In genomic region chr9:125513634-125514413, GRCh38 we compare ENCODE assay signal across 8 cellular contexts.
A peak's percentile ranks its signal among the peaks of the same experiment; 100 is the strongest.
DNase-seq lines count a peak whose midpoint lies in the region; ATAC-seq, FAIRE-seq and TF ChIP-seq lines count a peak whose summit lies in the region.

No MANE protein-coding gene starts in this region.

- H3K9me3 ChIP-seq in keratinocyte (ENCODE audit: control insufficient read depth, low read depth, low read length), result no peaks in the 10 kb centered on the region
- H3K9me3 ChIP-seq in tibial artery, result no peaks in the 10 kb centered on the region

- H2AFZ ChIP-seq in keratinocyte (ENCODE audit: control insufficient read depth, low read length), result peak overlapping the region; percentile 7

- intact Hi-C loops in tibial artery (cut with DNase I; ENCODE audit: low total_unique reads), result no loop called here

- H3K4me1 Mint-ChIP-seq in activated naive CD8-positive, alpha-beta T cell treated with anti-CD3 and anti-CD28 coated beads, Interleukin-2, amount 50 U/mL, for 24 hours, result peaks cover 19% of the 10 kb centered on the region

- H3K79me2 ChIP-seq in keratinocyte (ENCODE audit: control insufficient read depth, insufficient read depth, low read length), result peaks cover 9% of the 10 kb centered on the region

- no peaks in the 10 kb centered on the region for H3K9me3 Mint-ChIP-seq in activated naive CD8-positive, alpha-beta T cell treated with anti-CD3 and anti-CD28 coated beads, Interleukin-2, amount 50 U/mL, for 24 hours

- peak overlapping the region; percentile 58 for H3K4me3 Mint-ChIP-seq in activated naive CD8-positive, alpha-beta T cell treated with anti-CD3 and anti-CD28 coated beads, Interleukin-2, amount 50 U/mL, for 24 hours

- peak overlapping the region; percentile 89 for H3K4me2 ChIP-seq in keratinocyte (ENCODE audit: control insufficient read depth, extremely low read depth, insufficient read depth, low read depth, low read length)

- H3K27ac Mint-ChIP-seq in activated naive CD8-positive, alpha-beta T cell treated with anti-CD3 and anti-CD28 coated beads, Interleukin-2, amount 50 U/mL, for 24 hours, result peak overlapping the region; percentile 69

- H3K4me3 ChIP-seq in keratinocyte (ENCODE audit: control insufficient read depth in 2 of 3, extremely low read depth in 1 of 3, insufficient read depth in 2 of 3, low read depth in 1 of 3, low read length in 3 of 3) (peak overlapping the region; percentile 24 to 72 (median 64)), tibial artery (peak overlapping the region; percentile 14 to 26)

- no peaks in the 10 kb centered on the region for H3K27me3 Mint-ChIP-seq in activated naive CD8-positive, alpha-beta T cell treated with anti-CD3 and anti-CD28 coated beads, Interleukin-2, amount 50 U/mL, for 24 hours

- no peak for TF ChIP-seq CTCF in keratinocyte (optimal IDR thresholded peaks at IDR 0.05 in 1 of 3, IDR thresholded peaks at IDR 0.05 in 1 of 3, conservative IDR thresholded peaks at IDR 0.05 in 1 of 3; ENCODE audit: extremely low read depth in 1 of 3, insufficient read depth in 2 of 3, low read length in 3 of 3)
- TF ChIP-seq CTCF in tibial artery (IDR thresholded peaks at IDR 0.05), result no peak

- peak; percentile 84 for ATAC-seq in GM21367 (IDR thresholded peaks at IDR 0.05; ENCODE audit: unreplicated experiment)
- peak; percentile 99 for ATAC-seq in activated naive CD8-positive, alpha-beta T cell treated with anti-CD3 and anti-CD28 coated beads, Interleukin-2, amount 50 U/mL, for 24 hours

- H3K9ac ChIP-seq in keratinocyte (ENCODE audit: control insufficient read depth, extremely low read depth, insufficient read depth, low read length), result peak overlapping the region; percentile 73

- peaks cover 32% of the 10 kb centered on the region for H3K4me1 ChIP-seq in keratinocyte (ENCODE audit: control insufficient read depth, extremely low read depth, insufficient read depth, low read length)
- peaks cover 0 to 26% (median 1%) of the 10 kb centered on the region in 4 donors for H3K4me1 ChIP-seq in tibial artery

- H3K9me1 ChIP-seq in keratinocyte (ENCODE audit: control insufficient read depth, extremely low read depth, insufficient read depth, low read length), result no peaks in the 10 kb centered on the region

- no peaks in the 10 kb centered on the region for H4K20me1 ChIP-seq in keratinocyte (ENCODE audit: control insufficient read depth, extremely low read depth, insufficient read depth, low read length)

- H3K36me3 ChIP-seq in keratinocyte (ENCODE audit: control insufficient read depth in 2 of 2, extremely low read depth in 1 of 2, insufficient read depth in 2 of 2, low read length in 2 of 2), result no peaks in the 10 kb centered on the region
- no peaks in the 10 kb centered on the region for H3K36me3 ChIP-seq in tibial artery

- DNase-seq in EL, result peak; percentile 79
- DNase-seq in HK-2 (ENCODE audit: unreplicated experiment), result peak; percentile 57
- DNase-seq in activated naive CD8-positive, alpha-beta T cell treated with anti-CD3 and anti-CD28 coated beads, Interleukin-2, amount 50 U/mL, for 24 hours, result peak; percentile 35
- DNase-seq in keratinocyte (ENCODE audit: low read depth, low spot score), result no peak
- DNase-seq in tibial artery, result no peak
- DNase-seq in activated gamma-delta T cell treated with Interleukin-2 at 50 U/mL for 16 hours, result no peak
- no peak for DNase-seq in SKM-1 (lab: John Stamatoyannopoulos, UW; ENCODE audit: unreplicated experiment)

- dilution Hi-C loops in keratinocyte (cut with MboI; ENCODE audit: extremely low pct_ligation_motif_present, low sequenced_read_pairs), result no loop called here

- H3K27ac ChIP-seq in keratinocyte (ENCODE audit: control insufficient read depth, insufficient read depth, low read length) (peak overlapping the region; percentile 80), tibial artery (no peak overlapping the region)

- H3K27me3 ChIP-seq in keratinocyte (ENCODE audit: control insufficient read depth, extremely low read depth, insufficient read depth, low read length) (no peaks in the 10 kb centered on the region), tibial artery (no peaks in the 10 kb centered on the region)

- H3K36me3 Mint-ChIP-seq in activated naive CD8-positive, alpha-beta T cell treated with anti-CD3 and anti-CD28 coated beads, Interleukin-2, amount 50 U/mL, for 24 hours (ENCODE audit: low read depth), result peaks cover 2% of the 10 kb centered on the region

- FAIRE-seq in keratinocyte (lab: Jason Lieb, UNC), result peak; percentile 91

Comparison
In these comparisons a context has a peak if more than half of its experiments do, and no peak if none do; other contexts are left out.
1. DNase-seq: peak in EL (single experiment), HK-2 (single experiment) and activated naive CD8-positive, alpha-beta T cell treated with anti-CD3 and anti-CD28 coated beads, Interleukin-2, amount 50 U/mL, for 24 hours (single experiment); none in keratinocyte (single experiment), tibial artery (0 of 2), activated gamma-delta T cell treated with Interleukin-2 at 50 U/mL for 16 hours (single experiment) and SKM-1 (single experiment).